ENCODE assay signal across 25 cellular contexts in genomic region chr7:129073738-129074137, GRCh38. TPM values are rescaled to one million over a fixed set of nuclear protein-coding genes. Genes with fewer than 3 reads are reported as not detected.
DNase-seq lines count a peak whose midpoint lies in the region; ATAC-seq and TF ChIP-seq lines count a peak whose summit lies in the region.
"Had no signal": no experiment of that assay in that cellular context is flagged by ENCODE, and none has a peak within 500 bp of the region (broad histone marks: within the 10 kb centered on the region; RNA-seq: fewer than 3 reads in every experiment).

No MANE protein-coding gene starts in this region.

- no peaks in the 10 kb centered on the region for H3K36me3 ChIP-seq in SJSA1
- H3K36me3 ChIP-seq in spleen: no peaks in the 10 kb centered on the region
- no peaks in the 10 kb centered on the region for H3K36me3 ChIP-seq in WERI-Rb-1
- H3K36me3 ChIP-seq: HAP-1 had no signal

- TF ChIP-seq CTCF in HL-60 (IDR thresholded peaks at IDR 0.05; ENCODE audit: insufficient read depth, low read length) (no peak), spleen (IDR thresholded peaks at IDR 0.05 in 8 of 11, conservative IDR thresholded peaks at IDR 0.05 in 3 of 11) (no peak), WERI-Rb-1 (IDR thresholded peaks at IDR 0.05; ENCODE audit: low read depth, low read length) (no peak)

- no peak for TF ChIP-seq POLR2A in spleen (IDR thresholded peaks at IDR 0.05)

- no peaks in the 10 kb centered on the region for H3K27me3 ChIP-seq in HL-60 (ENCODE audit: insufficient read depth, poor library complexity, severe bottlenecking)
- no peaks in the 10 kb centered on the region for H3K27me3 ChIP-seq in SJSA1 (replicated peaks)
- peaks cover 0 to 8% (median 0%) of the 10 kb centered on the region in 7 donors for H3K27me3 ChIP-seq in spleen (replicated peaks in 1 of 7)
- H3K27me3 ChIP-seq in WERI-Rb-1 (ENCODE audit: insufficient read depth, low read depth, severe bottlenecking): no peaks in the 10 kb centered on the region

- H3K4me3 ChIP-seq in HL-60 (replicated peaks; ENCODE audit: insufficient read depth, low read length) (no peak overlapping the region), SJSA1 (no peak overlapping the region), spleen (no peak overlapping the region), WERI-Rb-1 (ENCODE audit: low read depth, low read length) (no peak overlapping the region)
- H3K4me3 ChIP-seq: GM23248, HAP-1, SK-N-MC had no signal

- H3K4me1 ChIP-seq in SJSA1 (replicated peaks) (peaks cover 38% of the 10 kb centered on the region), spleen (peaks cover 0 to 29% (median 0%) of the 10 kb centered on the region in 6 donors)
- H3K4me1 ChIP-seq: HAP-1 had no signal

- peak overlapping the region; percentile 91 for H3K27ac ChIP-seq in HL-60 (replicated peaks)
- peak overlapping the region; percentile 55 for H3K27ac ChIP-seq in SJSA1
- H3K27ac ChIP-seq in spleen: peak overlapping the region in 5 of 8 donors; percentile 78 to 89 (median 84)
- no peak overlapping the region for H3K27ac ChIP-seq in WERI-Rb-1
- H3K27ac ChIP-seq: GM23248, SK-N-MC had no signal

- H3K9me3 ChIP-seq in SJSA1 (replicated peaks): no peaks in the 10 kb centered on the region
- H3K9me3 ChIP-seq in spleen: no peaks in the 10 kb centered on the region
- peaks cover 2% of the 10 kb centered on the region for H3K9me3 ChIP-seq in WERI-Rb-1 (ENCODE audit: severe bottlenecking)
- H3K9me3 ChIP-seq: HAP-1 had no signal

- ATAC-seq in HG02759 (IDR thresholded peaks at IDR 0.05; ENCODE audit: unreplicated experiment): no peak
- ATAC-seq: Panc1 had no signal

- DNase-seq in CD1c-positive myeloid dendritic cell (ENCODE audit: extremely low spot score) (peak; percentile 73), HL-60 (ENCODE audit: low read depth in 1 of 2, low spot score in 1 of 2) (no peak), SJSA1 (ENCODE audit: low read depth in 1 of 2, low spot score in 2 of 2) (no peak), spleen (no peak), GM19240 (ENCODE audit: insufficient read length, low spot score) (no peak), cerebellum (ENCODE audit: low spot score) (no peak), WERI-Rb-1 (no peak)
- DNase-seq: AML-193; C1 segment of cervical spinal cord; CD8-positive, alpha-beta memory T cell; DMS 273 treated with DMSO at 0.1 percent for 48 hours; DMS79; EL; GDM1; GM23248; Karpas-422; NCI-H1694; NCI-H2029 treated with DMSO at 0.1 percent for 48 hours; NCI-H2227 treated with DMSO at 0.1 percent for 48 hours; NCI-H526 treated with DMSO at 0.1 percent for 48 hours; SHP77 treated with DMSO at 0.1 percent for 48 hours had no signal

- WGBS in spleen, 5 donors: 72 to 80% (median 75%) methylated on average over 4 of the region's 4 CpGs

- intact Hi-C loops in spleen (cut with DNase I; ENCODE audit: low total_unique reads): no loop called here

RNA-seq across cellular contexts. Expression of gene TNPO3, which starts 18.8 kb away (rescaled TPM):
- 45.5 and 61.5 TPM in 2 replicates for total RNA-seq in SJSA1 (2014; rRNA removed; shearing (Covaris generic))
- 10 to 100 TPM; 32.6 to 49.0 (median 39.6) TPM for total RNA-seq in spleen
- polyA plus RNA-seq in spleen: 10 to 100 TPM; 11.2 to 14.3 (median 13.1) TPM
- 64.5 TPM for total RNA-seq in cerebellum
